9 cellular contexts compared by ENCODE assay signal in the genomic region with DNA sequence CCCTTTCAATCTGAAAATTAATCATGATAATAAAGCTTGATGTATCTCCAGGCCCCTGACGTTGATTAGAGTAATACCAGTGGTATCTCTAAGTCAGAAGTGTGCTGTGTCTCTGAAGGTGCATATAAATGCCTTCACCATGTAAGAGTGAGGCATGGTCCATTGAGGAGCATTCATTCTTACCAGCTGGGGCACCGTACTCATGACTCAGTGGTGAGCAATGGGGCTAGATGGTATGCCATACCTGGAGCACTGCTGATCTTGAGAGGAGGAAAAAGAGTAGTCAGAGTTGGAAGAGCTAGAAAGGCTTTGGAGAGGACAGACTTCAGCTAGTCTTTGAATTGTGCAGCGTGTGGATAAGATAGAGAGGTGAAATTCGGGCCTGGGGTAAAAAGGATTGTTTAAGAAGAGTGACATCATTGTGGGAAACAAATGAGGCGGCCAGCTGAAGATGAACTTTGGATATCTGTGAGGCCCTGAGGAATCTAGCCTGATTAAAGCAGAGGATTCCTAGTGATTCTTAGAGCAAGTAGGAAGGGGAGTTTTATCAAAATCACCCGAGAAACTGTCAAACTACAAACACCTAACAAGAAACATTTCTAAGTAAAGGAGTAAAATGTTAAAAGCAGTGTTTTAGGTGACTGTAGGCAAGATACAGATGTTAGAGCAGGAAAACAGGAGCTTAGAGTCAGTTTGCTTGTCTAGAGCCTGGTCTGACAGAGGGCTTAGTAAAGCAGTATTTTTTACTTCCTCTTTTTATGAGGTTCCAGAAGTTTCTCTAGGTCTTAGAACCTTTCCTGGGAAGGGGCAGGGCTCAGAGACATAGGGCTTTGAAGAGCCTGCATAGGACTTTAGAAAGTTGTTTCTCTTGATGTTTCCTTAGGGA. TPM values are rescaled to one million over a fixed set of nuclear protein-coding genes. Genes with fewer than 3 reads are reported as not detected.
A peak's percentile ranks its signal among the peaks of the same experiment; 100 is the strongest.
DNase-seq lines count a peak whose midpoint lies in the region; ATAC-seq, FAIRE-seq and TF ChIP-seq lines count a peak whose summit lies in the region.
"Had no signal": no experiment of that assay in that cellular context is flagged by ENCODE, and none has a peak within 500 bp of the region (broad histone marks: within the 10 kb centered on the region; RNA-seq: fewer than 3 reads in every experiment).

No MANE protein-coding gene starts in this region.

- no peaks in the 10 kb centered on the region for H3K36me3 ChIP-seq in Panc1 (ENCODE audit: control insufficient read depth, insufficient read depth, low read length)

- peak; percentile 44 for DNase-seq in stimulated activated CD4-positive, alpha-beta T cell treated with anti-CD3 and anti-CD28 coated beads, Interleukin-15, amount 100 ng/mL, for 24 hours
- DNase-seq in stimulated activated CD4-positive, alpha-beta T cell treated with anti-CD3 and anti-CD28 coated beads, Interleukin-12 subunit alpha, Interleukin-12 subunit beta, amount 100 ng/mL, for 4 hours, result no peak
- DNase-seq in Panc1 (ENCODE audit: low read depth, low spot score) (no peak), hepatic stellate cell (ENCODE audit: low spot score) (peak; percentile 7), urothelium cell line (ENCODE audit: low spot score) (peak; percentile 21), D721Med (ENCODE audit: insufficient read length, low spot score) (no peak), NCI-H1417 (lab: John Stamatoyannopoulos, UW) (no peak), ecto neural progenitor cell (ENCODE audit: low spot score) (no peak)

- FAIRE-seq in urothelium cell line (lab: Jason Lieb, UNC) (no peak), D721Med (lab: Jason Lieb, UNC) (no peak)
- FAIRE-seq: G401.6 had no signal

- peak; percentile 82 for ATAC-seq in Panc1

- CTCF ChIA-PET in Panc1 (lab: Charles Lee), result no interaction called here

- intact Hi-C loops in Panc1 (cut with micrococcal nuclease; ENCODE audit: unreplicated experiment), result no loop called here

- H3K27ac ChIP-seq in Panc1 (ENCODE audit: low read length), result peak overlapping the region; percentile 55

- TF ChIP-seq CTCF in Panc1 (IDR thresholded peaks at IDR 0.05), result no peak
- TF ChIP-seq CTCF in D721Med (IDR thresholded peaks at IDR 0.05; ENCODE audit: insufficient read depth, missing control alignments), result no peak

- peaks cover 43% of the 10 kb centered on the region for H3K4me1 ChIP-seq in Panc1 (ENCODE audit: control insufficient read depth, insufficient read depth, low read length)

- H3K4me3 ChIP-seq in Panc1 (ENCODE audit: low read depth in 2 of 2, low read length in 2 of 2), result no peak overlapping the region

- H3K27me3 ChIP-seq in Panc1 (ENCODE audit: control insufficient read depth, insufficient read depth, low read length), result no peaks in the 10 kb centered on the region

- in situ Hi-C loops in Panc1 (cut with HindIII; ENCODE audit: low pct_unique_long_range_greater_than_20kb, low sequenced_read_pairs), result no loop called here

- POLR2A ChIA-PET in Panc1 (lab: Charles Lee), result no interaction called here

- no TSS peak for BruUV-seq in Panc1 (replicated peaks; lab: Mats Ljungman, UMichigan)

- H3K9me3 ChIP-seq in Panc1 (ENCODE audit: control insufficient read depth, insufficient read depth, low read depth, low read length), result no peaks in the 10 kb centered on the region

RNA-seq across cellular contexts. Expression of a gene that starts 13.6 kb away (rescaled TPM):
- 53.4 TPM for total RNA-seq in Panc1 (2021; ENCODE audit: unreplicated experiment)
- polyA plus RNA-seq in Panc1 (2012; ENCODE audit: insufficient read length), result 23.8 TPM

Comparison
In these comparisons a context has a peak if more than half of its experiments do, and no peak if none do; other contexts are left out.
1. DNase-seq: peak in stimulated activated CD4-positive, alpha-beta T cell treated with anti-CD3 and anti-CD28 coated beads, Interleukin-15, amount 100 ng/mL, for 24 hours (single experiment), hepatic stellate cell (single experiment) and urothelium cell line (single experiment); none in stimulated activated CD4-positive, alpha-beta T cell treated with anti-CD3 and anti-CD28 coated beads, Interleukin-12 subunit alpha, Interleukin-12 subunit beta, amount 100 ng/mL, for 4 hours (single experiment), Panc1 (single experiment), D721Med (single experiment), NCI-H1417 (0 of 3) and ecto neural progenitor cell (single experiment).